Comparison of ENCODE assay signal across 8 cellular contexts in the genomic region with DNA sequence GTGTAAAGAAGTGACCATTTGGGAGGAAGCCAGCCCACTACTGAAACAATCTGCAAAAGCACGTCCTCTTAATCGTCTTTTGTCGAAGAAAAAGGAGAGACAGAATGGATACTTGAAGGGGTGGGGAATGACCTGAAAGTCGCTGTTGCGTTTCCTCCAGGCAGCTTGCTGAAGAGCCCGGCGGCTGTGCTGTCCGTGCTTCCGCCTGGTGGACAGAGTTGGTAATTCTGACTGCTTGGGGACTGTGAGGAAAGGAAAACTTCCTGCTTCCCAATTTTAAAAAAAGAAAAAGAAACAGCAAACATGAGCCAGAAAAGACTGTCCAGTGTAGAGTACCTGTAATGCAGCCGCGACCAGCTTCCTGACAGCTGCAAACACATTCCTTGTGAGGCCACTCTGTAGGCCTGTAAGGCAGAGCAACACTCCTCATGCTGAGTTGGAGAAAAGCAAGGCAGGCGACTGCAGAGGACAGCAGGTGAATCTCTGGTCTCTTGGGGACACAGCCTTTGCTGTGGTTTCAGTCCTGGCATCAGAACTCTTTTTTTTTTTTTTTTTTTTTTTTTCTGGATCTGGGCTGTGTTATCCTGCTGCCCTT.
A peak's percentile ranks its signal among the peaks of the same experiment; 100 is the strongest.
DNase-seq lines count a peak whose midpoint lies in the region; ATAC-seq, FAIRE-seq and TF ChIP-seq lines count a peak whose summit lies in the region.

No MANE protein-coding gene starts in this region.

- DNase-seq in A172 (ENCODE audit: low spot score) (peak; percentile 40), OCI-M1 (lab: John Stamatoyannopoulos, UW) (peak; percentile 78), endodermal cell (peak; percentile 92), nephron progenitor cell (peak; percentile 70), GM12892 (ENCODE audit: insufficient read length) (no peak), NCI-H1092 treated with DMSO at 0.1 percent for 48 hours (lab: John Stamatoyannopoulos, UW) (no peak)

- ATAC-seq in HG02943 (IDR thresholded peaks at IDR 0.05; ENCODE audit: low read depth, unreplicated experiment) = peak; percentile 74

- 23 to 28% methylated on average over 6 to 12 of the region's 12 CpGs for WGBS in endodermal cell (ENCODE audit: insufficient coverage in 1 of 2, insufficient read length in 1 of 2), 2 experiments

- H3K9me3 Mint-ChIP-seq in endodermal cell (no peaks in the 10 kb centered on the region), nephron progenitor cell (no peaks in the 10 kb centered on the region)

- H3K27ac Mint-ChIP-seq in endodermal cell (no peak overlapping the region), nephron progenitor cell (no peak overlapping the region)

- H3K9ac ChIP-seq in endodermal cell (ENCODE audit: extremely low read depth, low read length, poor library complexity, severe bottlenecking) = no peak overlapping the region

- no peaks in the 10 kb centered on the region for H3K36me3 ChIP-seq in endodermal cell (ENCODE audit: control insufficient read depth, insufficient read depth, low read length)

- peaks cover 4% of the 10 kb centered on the region for H3K27me3 Mint-ChIP-seq in endodermal cell (ENCODE audit: insufficient read depth)
- peaks cover 9% of the 10 kb centered on the region for H3K27me3 Mint-ChIP-seq in nephron progenitor cell (ENCODE audit: low read depth, poor library complexity)

- H3K4me1 ChIP-seq in endodermal cell (ENCODE audit: control insufficient read depth, insufficient read depth, low read length) = no peaks in the 10 kb centered on the region

- no peaks in the 10 kb centered on the region for H3K9me3 ChIP-seq in endodermal cell (ENCODE audit: control insufficient read depth, low read length)

- FAIRE-seq in GM12892 (lab: Jason Lieb, UNC) = no peak

- H3K4me3 Mint-ChIP-seq in endodermal cell (no peak overlapping the region), nephron progenitor cell (no peak overlapping the region)

- no peak overlapping the region for H3K4me3 ChIP-seq in endodermal cell (ENCODE audit: low read length)

- no peak overlapping the region for H3K27ac ChIP-seq in endodermal cell (ENCODE audit: low read depth, low read length)

- peaks cover 5% of the 10 kb centered on the region for H3K4me1 Mint-ChIP-seq in endodermal cell
- peaks cover 25% of the 10 kb centered on the region for H3K4me1 Mint-ChIP-seq in nephron progenitor cell

- H3K36me3 Mint-ChIP-seq in endodermal cell (ENCODE audit: low read depth) (no peaks in the 10 kb centered on the region), nephron progenitor cell (ENCODE audit: low read depth) (no peaks in the 10 kb centered on the region)

- no peaks in the 10 kb centered on the region for H3K27me3 ChIP-seq in endodermal cell (ENCODE audit: control insufficient read depth, insufficient read depth, low read length, poor library complexity, severe bottlenecking)

- TF ChIP-seq CTCF in GM12874 (IDR thresholded peaks at IDR 0.05; ENCODE audit: insufficient read depth, low read depth, low read length) (peak; percentile 59), endodermal cell (conservative IDR thresholded peaks at IDR 0.05) (peak; percentile 95), nephron progenitor cell (IDR thresholded peaks at IDR 0.05) (peak; percentile 75)

- no peak for TF ChIP-seq POLR2A in GM12892 (IDR thresholded peaks at IDR 0.05; ENCODE audit: low read depth, low read length)

Comparison
In these comparisons a context has a peak if more than half of its experiments do, and no peak if none do; other contexts are left out.
1. DNase-seq: peak in A172 (single experiment), OCI-M1 (single experiment), endodermal cell (single experiment) and nephron progenitor cell (single experiment); none in GM12892 (single experiment) and NCI-H1092 treated with DMSO at 0.1 percent for 48 hours (single experiment).
2. Peak in every context shown above with its lines, with median percentiles within 50 percentile points of each other: CTCF ChIP-seq.